Comparison of ENCODE assay signal across 12 cellular contexts in the genomic region with DNA sequence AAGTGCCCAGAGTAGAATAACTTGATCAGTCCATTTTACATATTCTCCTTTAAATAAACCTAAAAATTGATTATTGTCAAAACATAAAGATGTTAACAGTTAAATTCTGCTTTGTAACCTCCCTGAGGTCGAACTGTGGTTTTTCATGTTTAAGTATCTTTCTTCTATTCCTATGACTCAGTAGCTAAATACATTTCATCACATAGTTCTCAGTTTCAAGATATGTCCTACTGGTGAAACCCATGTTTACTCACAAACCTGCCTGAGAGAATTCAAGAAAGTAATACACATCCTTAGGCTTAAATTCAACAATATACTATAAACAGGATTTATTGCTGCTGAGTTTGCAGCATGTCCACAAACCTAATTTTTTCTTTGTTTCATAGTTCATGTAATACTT.
DNase-seq lines count a peak whose midpoint lies in the region; ATAC-seq and TF ChIP-seq lines count a peak whose summit lies in the region.
"Had no signal": no experiment of that assay in that cellular context is flagged by ENCODE, and none has a peak within 500 bp of the region (broad histone marks: within the 10 kb centered on the region; RNA-seq: fewer than 3 reads in every experiment).

No MANE protein-coding gene starts in this region.

- ATAC-seq in GM18861 (IDR thresholded peaks at IDR 0.05; ENCODE audit: unreplicated experiment) (peak; percentile 90), GM21576 (IDR thresholded peaks at IDR 0.05; ENCODE audit: unreplicated experiment) (peak; percentile 93), HG03280 (IDR thresholded peaks at IDR 0.05; ENCODE audit: unreplicated experiment) (peak; percentile 90)

- H3K9me3 ChIP-seq in endodermal cell (ENCODE audit: control insufficient read depth, low read length), result no peaks in the 10 kb centered on the region
- H3K9me3 ChIP-seq: spleen had no signal

- H3K4me3 Mint-ChIP-seq in endodermal cell, result no peak overlapping the region
- no peak overlapping the region for H3K4me3 Mint-ChIP-seq in activated CD4-positive, alpha-beta memory T cell treated with anti-CD3 and anti-CD28 coated beads for 36 hours
- H3K4me3 Mint-ChIP-seq: memory B cell had no signal

- peak; percentile 32 for DNase-seq in epithelial cell of esophagus (ENCODE audit: low read depth)
- no peak for DNase-seq in H7
- DNase-seq in endodermal cell, result no peak
- DNase-seq in CD1c-positive myeloid dendritic cell (ENCODE audit: extremely low spot score), result no peak
- DNase-seq in activated CD4-positive, alpha-beta memory T cell treated with anti-CD3 and anti-CD28 coated beads for 36 hours, result no peak
- DNase-seq: activated naive CD4-positive, alpha-beta T cell treated with Interleukin-2 at 50 U/mL for 16 hours; NCI-H69; spleen had no signal

- POLR2A ChIA-PET in activated CD4-positive, alpha-beta memory T cell treated with anti-CD3 and anti-CD28 coated beads for 36 hours (lab: Charles Lee), result no interaction called here

- CTCF ChIA-PET in activated CD4-positive, alpha-beta memory T cell treated with anti-CD3 and anti-CD28 coated beads for 36 hours (lab: Charles Lee), result no interaction called here

- H3K27me3 Mint-ChIP-seq in endodermal cell (ENCODE audit: insufficient read depth), result no peaks in the 10 kb centered on the region
- no peaks in the 10 kb centered on the region for H3K27me3 Mint-ChIP-seq in activated CD4-positive, alpha-beta memory T cell treated with anti-CD3 and anti-CD28 coated beads for 36 hours
- H3K27me3 Mint-ChIP-seq: memory B cell had no signal

- no peaks in the 10 kb centered on the region for H3K4me1 ChIP-seq in endodermal cell (ENCODE audit: control insufficient read depth, insufficient read depth, low read length)
- H3K4me1 ChIP-seq: spleen had no signal

- H3K27ac ChIP-seq in endodermal cell (ENCODE audit: low read depth, low read length), result no peak overlapping the region
- H3K27ac ChIP-seq: spleen had no signal

- H3K27me3 ChIP-seq in H7 (ENCODE audit: control insufficient read depth, insufficient read depth, low read length) (no peaks in the 10 kb centered on the region), endodermal cell (ENCODE audit: control insufficient read depth, insufficient read depth, low read length, poor library complexity, severe bottlenecking) (no peaks in the 10 kb centered on the region)
- H3K27me3 ChIP-seq: spleen had no signal

- no peak overlapping the region for H3K27ac Mint-ChIP-seq in endodermal cell
- no peak overlapping the region for H3K27ac Mint-ChIP-seq in activated CD4-positive, alpha-beta memory T cell treated with anti-CD3 and anti-CD28 coated beads for 36 hours
- H3K27ac Mint-ChIP-seq: memory B cell had no signal

- no peaks in the 10 kb centered on the region for H3K4me1 Mint-ChIP-seq in endodermal cell
- H3K4me1 Mint-ChIP-seq in activated CD4-positive, alpha-beta memory T cell treated with anti-CD3 and anti-CD28 coated beads for 36 hours (ENCODE audit: low read depth), result no peaks in the 10 kb centered on the region
- H3K4me1 Mint-ChIP-seq: memory B cell had no signal

- H3K36me3 ChIP-seq in H7 (replicated peaks; ENCODE audit: control insufficient read depth, insufficient read depth, low read length) (no peaks in the 10 kb centered on the region), endodermal cell (ENCODE audit: control insufficient read depth, insufficient read depth, low read length) (no peaks in the 10 kb centered on the region)
- H3K36me3 ChIP-seq: spleen had no signal

- no peaks in the 10 kb centered on the region for H3K36me3 Mint-ChIP-seq in endodermal cell (ENCODE audit: low read depth)
- H3K36me3 Mint-ChIP-seq in activated CD4-positive, alpha-beta memory T cell treated with anti-CD3 and anti-CD28 coated beads for 36 hours, result no peaks in the 10 kb centered on the region
- H3K36me3 Mint-ChIP-seq: memory B cell had no signal

- intact Hi-C loops in activated CD4-positive, alpha-beta memory T cell treated with anti-CD3 and anti-CD28 coated beads for 36 hours (cut with micrococcal nuclease), result no loop called here

- H3K9ac ChIP-seq in endodermal cell (ENCODE audit: extremely low read depth, low read length, poor library complexity, severe bottlenecking), result no peak overlapping the region

- H3K4me3 ChIP-seq in epithelial cell of esophagus (ENCODE audit: low read length), result no peak overlapping the region
- no peak overlapping the region for H3K4me3 ChIP-seq in H7 (ENCODE audit: insufficient read depth, low read depth, low read length)
- H3K4me3 ChIP-seq in endodermal cell (ENCODE audit: low read length), result no peak overlapping the region
- H3K4me3 ChIP-seq: spleen had no signal

- no peaks in the 10 kb centered on the region for H3K9me3 Mint-ChIP-seq in endodermal cell
- no peaks in the 10 kb centered on the region for H3K9me3 Mint-ChIP-seq in activated CD4-positive, alpha-beta memory T cell treated with anti-CD3 and anti-CD28 coated beads for 36 hours

- no peak for TF ChIP-seq CTCF in epithelial cell of esophagus (IDR thresholded peaks at IDR 0.05; ENCODE audit: insufficient read depth, low read depth, low read length, missing control alignments)
- no peak for TF ChIP-seq CTCF in endodermal cell (conservative IDR thresholded peaks at IDR 0.05)

- 88 to 100% methylated on average over 1 of the region's 1 CpG for WGBS in endodermal cell (ENCODE audit: insufficient coverage in 1 of 2, insufficient read length in 1 of 2), 2 experiments
